Comparison of ENCODE assay signal across 11 cellular contexts in the genomic region with DNA sequence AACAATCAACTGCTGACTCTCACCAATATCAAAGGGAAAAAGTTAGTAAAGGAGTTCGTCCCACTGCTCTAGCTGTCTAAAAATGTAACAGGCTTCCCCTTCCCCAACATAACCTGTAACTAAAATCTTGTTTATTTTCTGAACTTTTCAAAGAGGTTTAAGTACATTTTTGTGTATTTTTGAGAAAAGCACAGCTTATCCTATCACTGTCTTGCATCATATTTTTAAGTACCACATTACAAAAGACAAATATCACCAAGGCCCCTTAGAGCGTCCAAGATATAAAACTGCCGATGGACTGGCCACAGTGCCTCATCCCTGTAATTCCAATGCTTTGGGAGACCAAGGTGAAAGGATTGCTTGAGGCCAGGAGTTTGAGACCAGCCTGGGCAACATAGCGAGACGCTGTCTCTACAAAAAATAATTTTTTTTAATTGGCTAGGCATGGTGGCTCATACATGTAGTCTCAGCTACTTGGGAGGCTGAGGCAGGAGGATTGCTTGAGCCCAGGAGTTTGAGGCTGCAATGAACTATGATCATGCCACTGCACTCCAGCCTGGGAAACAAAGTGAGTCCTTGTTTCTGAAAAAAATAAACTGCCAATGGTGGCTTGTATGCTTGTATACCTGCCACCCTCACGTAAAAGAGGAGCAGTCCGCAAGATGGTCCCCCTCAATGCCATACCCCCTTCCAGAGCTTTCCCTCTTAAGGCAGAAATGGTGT. TPM values are rescaled to one million over a fixed set of nuclear protein-coding genes. Genes with fewer than 3 reads are reported as not detected.
DNase-seq lines count a peak whose midpoint lies in the region; ATAC-seq lines count a peak whose summit lies in the region.
"Had no signal": no experiment of that assay in that cellular context is flagged by ENCODE, and none has a peak within 500 bp of the region (broad histone marks: within the 10 kb centered on the region; RNA-seq: fewer than 3 reads in every experiment).

No MANE protein-coding gene starts in this region.

- POLR2A ChIA-PET in CD4-positive, alpha-beta memory T cell (lab: Charles Lee; ENCODE audit: partially characterized antibody) = no interaction called here

- H3K27me3 Mint-ChIP-seq in CD4-positive, alpha-beta memory T cell = peaks cover 3 to 6% of the 10 kb centered on the region in 2 donors
- H3K27me3 Mint-ChIP-seq in activated naive CD4-positive, alpha-beta T cell treated with anti-CD3 and anti-CD28 coated beads for 36 hours (ENCODE audit: low read depth) = peaks cover 3% of the 10 kb centered on the region

- no peaks in the 10 kb centered on the region for H3K27me3 ChIP-seq in neuronal stem cell (ENCODE audit: control insufficient read depth in 3 of 3, insufficient read depth in 3 of 3, low read depth in 1 of 3, low read length in 3 of 3)
- no peaks in the 10 kb centered on the region for H3K27me3 ChIP-seq in CD4-positive, alpha-beta memory T cell (ENCODE audit: insufficient read depth, low read length)

- CTCF ChIA-PET in CD4-positive, alpha-beta memory T cell (lab: Charles Lee; ENCODE audit: partially characterized antibody) = no interaction called here
- CTCF ChIA-PET in activated naive CD4-positive, alpha-beta T cell treated with anti-CD3 and anti-CD28 coated beads for 36 hours (lab: Charles Lee) = interaction anchor here (0.6 kb wide), 1 partner anchor 83 kb away, joined by 4 read pairs; a partner anchor contains a TSS

- no peak for ATAC-seq in left ventricle myocardium superior
- no peak for ATAC-seq in GM18502 (IDR thresholded peaks at IDR 0.05; ENCODE audit: poor library complexity, unreplicated experiment)
- ATAC-seq: activated naive CD8-positive, alpha-beta T cell treated with anti-CD3 and anti-CD28 coated beads, Interleukin-2, amount 50 U/mL, for 24 hours; stimulated activated effector memory CD8-positive, alpha-beta T cell treated with anti-CD3 and anti-CD28 coated beads, Interleukin-12 subunit alpha, Interleukin-12 subunit beta, amount 100 ng/mL, for 72 hours had no signal

- no peak overlapping the region for H3K23ac ChIP-seq in neuronal stem cell (ENCODE audit: low read depth, low read length, poor library complexity)

- peaks cover 15 to 17% of the 10 kb centered on the region in 2 donors for H3K4me1 ChIP-seq in neuronal stem cell (ENCODE audit: control insufficient read depth in 2 of 2, insufficient read depth in 1 of 2, low read depth in 1 of 2, low read length in 2 of 2)
- H3K4me1 ChIP-seq in urinary bladder (ENCODE audit: insufficient read depth) = no peaks in the 10 kb centered on the region
- no peaks in the 10 kb centered on the region for H3K4me1 ChIP-seq in CD4-positive, alpha-beta memory T cell (ENCODE audit: insufficient read depth, low read length)

- H2AFZ ChIP-seq in neuronal stem cell (ENCODE audit: low read length) = peak overlapping the region; percentile 74

- no peak overlapping the region for H4K8ac ChIP-seq in neuronal stem cell (ENCODE audit: low read depth, low read length)

- no peak overlapping the region for H3K14ac ChIP-seq in neuronal stem cell (ENCODE audit: low read length)

- no peak overlapping the region for H2BK15ac ChIP-seq in neuronal stem cell (ENCODE audit: low read length)

- H2AK5ac ChIP-seq in neuronal stem cell (ENCODE audit: low read depth, low read length) = no peak overlapping the region

- H3K79me1 ChIP-seq in neuronal stem cell (ENCODE audit: low read depth, low read length) = no peaks in the 10 kb centered on the region

- H2BK12ac ChIP-seq in neuronal stem cell (ENCODE audit: low read length) = no peak overlapping the region

- no peak overlapping the region for H3K27ac ChIP-seq in neuronal stem cell (replicated peaks; ENCODE audit: low read length)
- H3K27ac ChIP-seq in urinary bladder (ENCODE audit: low read depth) = peak overlapping the region; percentile 70
- H3K27ac ChIP-seq in CD4-positive, alpha-beta memory T cell (ENCODE audit: low read depth, low read length) = no peak overlapping the region

- intact Hi-C loops in cardiac septum (cut with DNase I) = no loop called here
- intact Hi-C loops in left ventricle myocardium superior (cut with micrococcal nuclease) = no loop called here
- intact Hi-C loops in CD4-positive, alpha-beta memory T cell (cut with micrococcal nuclease) = no loop called here
- intact Hi-C loops in activated naive CD4-positive, alpha-beta T cell treated with anti-CD3 and anti-CD28 coated beads for 36 hours (cut with micrococcal nuclease) = no loop called here

- no peak overlapping the region for H3K18ac ChIP-seq in neuronal stem cell (ENCODE audit: low read length)

- H3K9me3 ChIP-seq in neuronal stem cell (replicated peaks in 1 of 2; ENCODE audit: control insufficient read depth in 2 of 2, insufficient read depth in 1 of 2, low read depth in 1 of 2, low read length in 2 of 2) = peaks cover under 1 to 2% of the 10 kb centered on the region in 2 donors
- no peaks in the 10 kb centered on the region for H3K9me3 ChIP-seq in CD4-positive, alpha-beta memory T cell (ENCODE audit: control insufficient read depth in 1 of 2, low read length in 2 of 2)

- H3K36me3 ChIP-seq in neuronal stem cell (replicated peaks in 1 of 2; ENCODE audit: control insufficient read depth in 2 of 2, insufficient read depth in 2 of 2, low read length in 2 of 2) = no peaks in the 10 kb centered on the region
- no peaks in the 10 kb centered on the region for H3K36me3 ChIP-seq in urinary bladder (ENCODE audit: insufficient read depth)
- H3K36me3 ChIP-seq in CD4-positive, alpha-beta memory T cell (ENCODE audit: insufficient read depth, low read length) = no peaks in the 10 kb centered on the region

- H3K4me3 Mint-ChIP-seq in CD4-positive, alpha-beta memory T cell = no peak overlapping the region
- no peak overlapping the region for H3K4me3 Mint-ChIP-seq in activated naive CD4-positive, alpha-beta T cell treated with anti-CD3 and anti-CD28 coated beads for 36 hours
- H3K4me3 Mint-ChIP-seq: activated CD4-positive, alpha-beta T cell treated with anti-CD3 and anti-CD28 coated beads, Interleukin-2, amount 10 ng/mL, durations not matched to agents 7 days and 5 days; activated naive CD8-positive, alpha-beta T cell treated with anti-CD3 and anti-CD28 coated beads, Interleukin-2, amount 50 U/mL, for 24 hours; stimulated activated effector memory CD8-positive, alpha-beta T cell treated with anti-CD3 and anti-CD28 coated beads, Interleukin-12 subunit alpha, Interleukin-12 subunit beta, amount 100 ng/mL, for 72 hours had no signal

- H3K4ac ChIP-seq in neuronal stem cell (ENCODE audit: low read length) = no peak overlapping the region

- H3K4me1 Mint-ChIP-seq in CD4-positive, alpha-beta memory T cell = no peaks in the 10 kb centered on the region
- no peaks in the 10 kb centered on the region for H3K4me1 Mint-ChIP-seq in activated naive CD4-positive, alpha-beta T cell treated with anti-CD3 and anti-CD28 coated beads for 36 hours (ENCODE audit: low read depth)
- H3K4me1 Mint-ChIP-seq: activated CD4-positive, alpha-beta T cell treated with anti-CD3 and anti-CD28 coated beads, Interleukin-2, amount 10 ng/mL, durations not matched to agents 7 days and 5 days; activated naive CD8-positive, alpha-beta T cell treated with anti-CD3 and anti-CD28 coated beads, Interleukin-2, amount 50 U/mL, for 24 hours; stimulated activated effector memory CD8-positive, alpha-beta T cell treated with anti-CD3 and anti-CD28 coated beads, Interleukin-12 subunit alpha, Interleukin-12 subunit beta, amount 100 ng/mL, for 72 hours had no signal

- WGBS in neuronal stem cell (ENCODE audit: extremely low coverage in 2 of 2, insufficient read length in 2 of 2, insufficient replicate concordance in 1 of 2), 2 donors = no CpG with 5 or more reads among the region's 7 CpGs
- 76% methylated on average over 7 of the region's 7 CpGs for WGBS in urinary bladder

- H3K9ac ChIP-seq in neuronal stem cell (ENCODE audit: low read depth, low read length, poor library complexity) = no peak overlapping the region

- no peak overlapping the region for H2BK5ac ChIP-seq in neuronal stem cell (ENCODE audit: low read length)

- DNase-seq in cardiac septum (ENCODE audit: low spot score) (peak; percentile 67), left ventricle myocardium superior (no peak), fibroblast of peridontal ligament (ENCODE audit: extremely low read depth) (peak; percentile 58), neuronal stem cell (ENCODE audit: low spot score) (no peak)
- no peak for DNase-seq in CD4-positive, alpha-beta memory T cell
- DNase-seq in activated naive CD4-positive, alpha-beta T cell treated with anti-CD3 and anti-CD28 coated beads for 36 hours = no peak
- DNase-seq: activated CD4-positive, alpha-beta T cell treated with anti-CD3 and anti-CD28 coated beads, Interleukin-2, amount 10 ng/mL, durations not matched to agents 7 days and 5 days; activated naive CD8-positive, alpha-beta T cell treated with anti-CD3 and anti-CD28 coated beads, Interleukin-2, amount 50 U/mL, for 24 hours had no signal

- H3K27ac Mint-ChIP-seq in CD4-positive, alpha-beta memory T cell = no peak overlapping the region
- H3K27ac Mint-ChIP-seq in activated naive CD4-positive, alpha-beta T cell treated with anti-CD3 and anti-CD28 coated beads for 36 hours = no peak overlapping the region
- H3K27ac Mint-ChIP-seq: activated CD4-positive, alpha-beta T cell treated with anti-CD3 and anti-CD28 coated beads, Interleukin-2, amount 10 ng/mL, durations not matched to agents 7 days and 5 days; activated naive CD8-positive, alpha-beta T cell treated with anti-CD3 and anti-CD28 coated beads, Interleukin-2, amount 50 U/mL, for 24 hours; stimulated activated effector memory CD8-positive, alpha-beta T cell treated with anti-CD3 and anti-CD28 coated beads, Interleukin-12 subunit alpha, Interleukin-12 subunit beta, amount 100 ng/mL, for 72 hours had no signal

- no peak overlapping the region for H2BK120ac ChIP-seq in neuronal stem cell (ENCODE audit: low read depth, low read length)

- H4K91ac ChIP-seq in neuronal stem cell (ENCODE audit: low read depth, low read length, poor library complexity) = no peak overlapping the region

- no peaks in the 10 kb centered on the region for H3K9me3 Mint-ChIP-seq in CD4-positive, alpha-beta memory T cell
- peaks cover 4% of the 10 kb centered on the region for H3K9me3 Mint-ChIP-seq in activated naive CD4-positive, alpha-beta T cell treated with anti-CD3 and anti-CD28 coated beads for 36 hours
- H3K9me3 Mint-ChIP-seq: activated CD4-positive, alpha-beta T cell treated with anti-CD3 and anti-CD28 coated beads, Interleukin-2, amount 10 ng/mL, durations not matched to agents 7 days and 5 days; activated naive CD8-positive, alpha-beta T cell treated with anti-CD3 and anti-CD28 coated beads, Interleukin-2, amount 50 U/mL, for 24 hours; stimulated activated effector memory CD8-positive, alpha-beta T cell treated with anti-CD3 and anti-CD28 coated beads, Interleukin-12 subunit alpha, Interleukin-12 subunit beta, amount 100 ng/mL, for 72 hours had no signal

- H3K36me3 Mint-ChIP-seq in CD4-positive, alpha-beta memory T cell = no peaks in the 10 kb centered on the region
- no peaks in the 10 kb centered on the region for H3K36me3 Mint-ChIP-seq in activated naive CD4-positive, alpha-beta T cell treated with anti-CD3 and anti-CD28 coated beads for 36 hours (ENCODE audit: low read depth)
- H3K36me3 Mint-ChIP-seq: stimulated activated effector memory CD8-positive, alpha-beta T cell treated with anti-CD3 and anti-CD28 coated beads, Interleukin-12 subunit alpha, Interleukin-12 subunit beta, amount 100 ng/mL, for 72 hours had no signal

- H3K4me3 ChIP-seq in neuronal stem cell (ENCODE audit: low read length in 2 of 2) (no peak overlapping the region), urinary bladder (ENCODE audit: low read depth, low read length) (no peak overlapping the region)
- H3K4me3 ChIP-seq in CD4-positive, alpha-beta memory T cell (ENCODE audit: low read length in 2 of 2) = no peak overlapping the region

- no peak overlapping the region for H3K4me2 ChIP-seq in neuronal stem cell (ENCODE audit: insufficient read depth, low read length, poor library complexity, severe bottlenecking)

RNA-seq across cellular contexts. Expression of a gene that starts 21.2 kb away (rescaled TPM):
- total RNA-seq in cardiac septum (134 TPM), left ventricle myocardium superior (246 TPM), urinary bladder (227 TPM)
- 262 TPM for polyA plus RNA-seq in neuronal stem cell (2013, experiment 1 of 2)
- polyA plus RNA-seq in neuronal stem cell (2013, experiment 2 of 2) = 267 TPM
- polyA plus RNA-seq in urinary bladder = 412 TPM
- total RNA-seq in CD4-positive, alpha-beta memory T cell = 10 to 100 TPM; 47.4 to 50.8 TPM
- polyA plus RNA-seq in CD4-positive, alpha-beta memory T cell = 100 to 1,000 TPM; 101 to 150 TPM
- total RNA-seq in activated naive CD4-positive, alpha-beta T cell treated with anti-CD3 and anti-CD28 coated beads for 36 hours = 10 to 100 TPM; 23.4 to 24.4 TPM

Comparison
In these comparisons a context has a peak if more than half of its experiments do, and no peak if none do; other contexts are left out.
1. DNase-seq: peak in cardiac septum (single experiment) and fibroblast of peridontal ligament (single experiment); none in left ventricle myocardium superior (single experiment), neuronal stem cell (single experiment), CD4-positive, alpha-beta memory T cell (0 of 5) and activated naive CD4-positive, alpha-beta T cell treated with anti-CD3 and anti-CD28 coated beads for 36 hours (single experiment).